8 cellular contexts compared by ENCODE assay signal in genomic region chr16:689175-689897, GRCh38. TPM values are rescaled to one million over a fixed set of nuclear protein-coding genes. Genes with fewer than 3 reads are reported as not detected.
DNase-seq lines count a peak whose midpoint lies in the region; ATAC-seq and TF ChIP-seq lines count a peak whose summit lies in the region.

No MANE protein-coding gene starts in this region.

- no peaks in the 10 kb centered on the region for H3K27me3 ChIP-seq in SK-N-SH (ENCODE audit: insufficient read depth)
- peaks cover 11% of the 10 kb centered on the region for H3K27me3 ChIP-seq in fibroblast of lung (ENCODE audit: control insufficient read depth, insufficient read depth, low read length)
- peaks cover 0 to 29% (median 11%) of the 10 kb centered on the region in 3 donors for H3K27me3 ChIP-seq in psoas muscle (ENCODE audit: insufficient read depth in 3 of 3, low read length in 2 of 3)

- TF ChIP-seq EP300 in SK-N-SH (IDR thresholded peaks at IDR 0.05; ENCODE audit: borderline replicate concordance in 1 of 2, low read depth in 1 of 2, low read length in 1 of 2), result no peak

- peaks cover 20% of the 10 kb centered on the region for H3F3A ChIP-seq in SK-N-SH (replicated peaks; ENCODE audit: insufficient read depth)

- CTCF ChIA-PET in SK-N-SH (lab: Yijun Ruan, JAX), result interaction anchor here (0.6 to 5.9 kb wide), 14 partner anchors 8 to 529 kb away, joined by 3 to 38 read pairs (median 4); partner anchors contain the start of genes CCDC78, HAGHL, METRN and METTL26

- H3K27ac ChIP-seq in SK-N-SH (ENCODE audit: low read depth in 2 of 2, low read length in 1 of 2), result peak overlapping the region; percentile 62 to 82; a peak in 2 of 4 replicates
- peak overlapping the region; percentile 67 for H3K27ac ChIP-seq in fibroblast of lung (ENCODE audit: insufficient read depth, low read length)
- peak overlapping the region; percentile 93 for H3K27ac ChIP-seq in psoas muscle

- H2AFZ ChIP-seq in SK-N-SH (ENCODE audit: low read depth), result no peak overlapping the region
- peak overlapping the region; percentile 6 for H2AFZ ChIP-seq in fibroblast of lung (ENCODE audit: low read length)

- peak in 2 of 4 donors; percentile 2 to 5 for ATAC-seq in psoas muscle
- ATAC-seq in HG02571 (IDR thresholded peaks at IDR 0.05; ENCODE audit: unreplicated experiment), result no peak
- ATAC-seq in HG02588 (IDR thresholded peaks at IDR 0.05; ENCODE audit: unreplicated experiment), result no peak

- DNase-seq in GM12864 (ENCODE audit: low read depth), result no peak
- DNase-seq in SK-N-SH, result no peak
- no peak for DNase-seq in fibroblast of lung (ENCODE audit: low read depth in 2 of 2)
- no peak for DNase-seq in psoas muscle
- DNase-seq in HPDE6-E6E7 (ENCODE audit: extremely low spot score), result no peak
- DNase-seq in 8988T, result no peak

- H3K4me1 ChIP-seq in SK-N-SH (ENCODE audit: control insufficient read depth in 1 of 2, insufficient read depth in 2 of 2, low read depth in 1 of 2, low read length in 1 of 2), result peaks cover 9 to 30% of the 10 kb centered on the region in 2 experiments; a peak in 2 of 4 replicates
- peaks cover 3% of the 10 kb centered on the region for H3K4me1 ChIP-seq in fibroblast of lung (ENCODE audit: control insufficient read depth, extremely low read depth, insufficient read depth, low read length)
- peaks cover 29% of the 10 kb centered on the region for H3K4me1 ChIP-seq in psoas muscle

- peak overlapping the region; percentile 82 for H3K9ac ChIP-seq in SK-N-SH
- peak overlapping the region; percentile 73 for H3K9ac ChIP-seq in fibroblast of lung (ENCODE audit: insufficient read depth, low read length)

- H3K79me2 ChIP-seq in SK-N-SH (ENCODE audit: insufficient read depth) (peaks cover 11% of the 10 kb centered on the region; the same call in 1 of the 2 replicates), fibroblast of lung (ENCODE audit: control insufficient read depth, insufficient read depth, low read length) (peaks cover 6% of the 10 kb centered on the region)

- H3K9me2 ChIP-seq in SK-N-SH, result no peaks in the 10 kb centered on the region

- TF ChIP-seq RAD21 in SK-N-SH (IDR thresholded peaks at IDR 0.05; ENCODE audit: low read length), result no peak

- H3K36me3 ChIP-seq in SK-N-SH (replicated peaks in 1 of 2; ENCODE audit: control insufficient read depth in 1 of 2, insufficient read depth in 2 of 2, low read length in 1 of 2) (peaks cover 0 to 16% of the 10 kb centered on the region in 2 experiments), fibroblast of lung (ENCODE audit: control insufficient read depth, insufficient read depth, low read length) (peaks cover 18% of the 10 kb centered on the region), psoas muscle (ENCODE audit: insufficient read depth in 1 of 2, low read depth in 1 of 2) (peaks cover 0 to 14% of the 10 kb centered on the region in 2 donors)

- H3K4me2 ChIP-seq in SK-N-SH, result peak overlapping the region; percentile 100
- peak overlapping the region; percentile 91 for H3K4me2 ChIP-seq in fibroblast of lung (ENCODE audit: extremely low read depth, insufficient read depth, low read length)

- H4K20me1 ChIP-seq in SK-N-SH (ENCODE audit: insufficient read depth), result no peaks in the 10 kb centered on the region
- H4K20me1 ChIP-seq in fibroblast of lung (ENCODE audit: control insufficient read depth, extremely low read depth, insufficient read depth, low read length), result no peaks in the 10 kb centered on the region

- intact Hi-C loops in psoas muscle (cut with DNase I), result no loop called here

- H3K4me3 ChIP-seq in GM12864 (ENCODE audit: low read depth, low read length) (peak overlapping the region; percentile 96), SK-N-SH (ENCODE audit: low read depth in 2 of 2, low read length in 1 of 2) (peak overlapping the region; percentile 93 to 98), fibroblast of lung (replicated peaks in 1 of 4; ENCODE audit: control extremely low read depth in 1 of 4, insufficient read depth in 1 of 4, low read depth in 3 of 4, low read length in 4 of 4) (peak overlapping the region; percentile 67 to 84 (median 78)), psoas muscle (peak overlapping the region; percentile 100)

- no peak for TF ChIP-seq CTCF in GM12864 (IDR thresholded peaks at IDR 0.05; ENCODE audit: low read depth, low read length, missing control alignments)
- no peak for TF ChIP-seq CTCF in SK-N-SH (IDR thresholded peaks at IDR 0.05)
- no peak for TF ChIP-seq CTCF in fibroblast of lung (conservative IDR thresholded peaks at IDR 0.05 in 1 of 2, IDR thresholded peaks at IDR 0.05 in 1 of 2; ENCODE audit: low read depth in 1 of 2, low read length in 2 of 2)
- TF ChIP-seq CTCF in psoas muscle (IDR thresholded peaks at IDR 0.05), result no peak

- POLR2A ChIA-PET in SK-N-SH (lab: Yijun Ruan, JAX), result interaction anchor here (1.5 to 1.7 kb wide), 2 partner anchors 8 to 10 kb away, joined by 10 to 12 read pairs; partner anchors contain the start of gene STUB1

- WGBS in SK-N-SH (ENCODE audit: low lambda C conversion rate), result 69% methylated on average over 9 of the region's 26 CpGs
- 78 to 83% (median 80%) methylated on average over 26 of the region's 26 CpGs for WGBS in psoas muscle, 3 donors

- H3K9me3 ChIP-seq in SK-N-SH, result no peaks in the 10 kb centered on the region
- no peaks in the 10 kb centered on the region for H3K9me3 ChIP-seq in fibroblast of lung (ENCODE audit: control insufficient read depth, insufficient read depth, low read depth, low read length)
- H3K9me3 ChIP-seq in psoas muscle, result no peaks in the 10 kb centered on the region

TF ChIP-seq in SK-N-SH, 30 proteins besides CTCF, POLR2A, EP300 and RAD21:
- no peak for TF ChIP-seq ELF1 (IDR thresholded peaks at IDR 0.05)
- TF ChIP-seq GATA2 (CRISPR knock-in tag; IDR thresholded peaks at IDR 0.05), result no peak
- no peak for TF ChIP-seq USF1 (IDR thresholded peaks at IDR 0.05; ENCODE audit: borderline replicate concordance, low read depth)
- TF ChIP-seq EZH2phosphoT487 (IDR thresholded peaks at IDR 0.05; ENCODE audit: borderline replicate concordance, low read depth), result no peak
- TF ChIP-seq GABPA (IDR thresholded peaks at IDR 0.05; ENCODE audit: low read depth), result no peak
- no peak for TF ChIP-seq NRF1 (IDR thresholded peaks at IDR 0.05; ENCODE audit: low read depth, low read length)
- no peak for TF ChIP-seq FOSL2 (IDR thresholded peaks at IDR 0.05; ENCODE audit: borderline replicate concordance, low read depth)
- TF ChIP-seq NFIC (IDR thresholded peaks at IDR 0.05; ENCODE audit: borderline replicate concordance), result no peak

RNA-seq across cellular contexts. Expression of gene WDR24, which starts 0.9 kb away (rescaled TPM):
- polyA plus RNA-seq in SK-N-SH (2012; rRNA removed) (5.0 and 6.4 TPM in 2 replicates), fibroblast of lung (2.1 and 3.5 TPM in 2 replicates), psoas muscle (10 to 100 TPM in 1 of 3 donors, 1 to 10 TPM in 2; 5.2 to 15.8 (median 8.8) TPM)
- 1.8 and 3.1 TPM in 2 replicates for polyA plus RNA-seq in SK-N-SH (2012; cell fraction: cytosol; rRNA removed)
- polyA plus RNA-seq in SK-N-SH (2012; cell fraction: nucleus; rRNA removed), result 23.2 and 33.0 TPM in 2 replicates
- total RNA-seq in fibroblast of lung (5.6 and 6.1 TPM in 2 replicates), psoas muscle (10 to 100 TPM in 3 of 4 donors, 1 to 10 TPM in 1; 9.9 to 15.0 (median 12.1) TPM)
- 6.4 and 9.8 TPM in 2 replicates for polyA plus RNA-seq in fibroblast of lung (2012)
- 10.2 and 15.5 TPM in 2 replicates for polyA minus RNA-seq in fibroblast of lung (ENCODE audit: low replicate concordance)

RNA-seq across cellular contexts. Expression of gene JMJD8, which starts 5.2 kb away (rescaled TPM):
- 49.2 and 67.0 TPM in 2 replicates for polyA plus RNA-seq in SK-N-SH (2012; rRNA removed)
- polyA plus RNA-seq in SK-N-SH (2012; cell fraction: cytosol; rRNA removed), result 26.2 and 45.4 TPM in 2 replicates
- polyA plus RNA-seq in SK-N-SH (2012; cell fraction: nucleus; rRNA removed), result 89.7 and 119 TPM in 2 replicates
- 19.8 and 23.8 TPM in 2 replicates for total RNA-seq in fibroblast of lung
- polyA plus RNA-seq in fibroblast of lung, result 31.5 and 37.8 TPM in 2 replicates
- polyA plus RNA-seq in fibroblast of lung (2012), result 43.0 and 52.7 TPM in 2 replicates
- polyA minus RNA-seq in fibroblast of lung (ENCODE audit: low replicate concordance), result 49.5 and 60.5 TPM in 2 replicates
- total RNA-seq in psoas muscle, result 10 to 100 TPM; 19.1 to 27.5 (median 23.1) TPM
- polyA plus RNA-seq in psoas muscle, result 10 to 100 TPM; 25.5 to 63.5 (median 41.5) TPM

RNA-seq across cellular contexts. Expression of gene STUB1, which starts 9.1 kb away (rescaled TPM):
- polyA plus RNA-seq in SK-N-SH (2012; rRNA removed) (268 and 323 TPM in 2 replicates), fibroblast of lung (94.6 and 146 TPM in 2 replicates), psoas muscle (100 to 1,000 TPM; 127 to 147 (median 134) TPM)
- polyA plus RNA-seq in SK-N-SH (2012; cell fraction: cytosol; rRNA removed), result 198 and 270 TPM in 2 replicates
- polyA plus RNA-seq in SK-N-SH (2012; cell fraction: nucleus; rRNA removed), result 616 and 791 TPM in 2 replicates
- total RNA-seq in fibroblast of lung (114 and 133 TPM in 2 replicates), psoas muscle (100 to 1,000 TPM; 108 to 150 (median 115) TPM)
- 99.4 and 161 TPM in 2 replicates for polyA plus RNA-seq in fibroblast of lung (2012)
- polyA minus RNA-seq in fibroblast of lung (ENCODE audit: low replicate concordance), result 143 and 175 TPM in 2 replicates

RNA-seq across cellular contexts. Expression of gene RHBDL1, which starts 13.9 kb away (rescaled TPM):
- 4.1 and 6.8 TPM in 2 replicates for polyA plus RNA-seq in SK-N-SH (2012; rRNA removed)
- 0.27 and 0.37 TPM in 2 replicates for polyA plus RNA-seq in SK-N-SH (2012; cell fraction: cytosol; rRNA removed)
- polyA plus RNA-seq in SK-N-SH (2012; cell fraction: nucleus; rRNA removed), result 57.6 and 90.7 TPM in 2 replicates
- total RNA-seq in fibroblast of lung, result 2.6 and 7.1 TPM in 2 replicates
- polyA plus RNA-seq in fibroblast of lung, result 0.76 and 1.4 TPM in 2 replicates
- 1.4 and 2.8 TPM in 2 replicates for polyA plus RNA-seq in fibroblast of lung (2012)
- polyA minus RNA-seq in fibroblast of lung (ENCODE audit: low replicate concordance), result 1.6 and 2.6 TPM in 2 replicates
- total RNA-seq in psoas muscle, result under 1 TPM; 0.13 to 0.42 (median 0.29) TPM
- under 1 TPM; 0.06 to 0.08 (median 0.08) TPM for polyA plus RNA-seq in psoas muscle

RNA-seq across cellular contexts. Expression of gene FBXL16, which starts 16.3 kb away (rescaled TPM):
- polyA plus RNA-seq in SK-N-SH (2012; rRNA removed) (17.7 and 19.8 TPM in 2 replicates), fibroblast of lung (0.07 and 0.14 TPM in 2 replicates), psoas muscle (under 1 TPM; 0.04 to 0.16 (median 0.10) TPM)
- polyA plus RNA-seq in SK-N-SH (2012; cell fraction: cytosol; rRNA removed), result 11.3 and 18.3 TPM in 2 replicates
- polyA plus RNA-seq in SK-N-SH (2012; cell fraction: nucleus; rRNA removed), result 19.3 and 27.4 TPM in 2 replicates
- total RNA-seq in fibroblast of lung (not detected in 2 replicates), psoas muscle (under 1 TPM in 2 of 4 donors, not detected in 2; 0.08 TPM)
- 0.31 and 0.44 TPM in 2 replicates for polyA plus RNA-seq in fibroblast of lung (2012)
- 0.26 TPM in 1 of 2 replicates, not detected in the other for polyA minus RNA-seq in fibroblast of lung (ENCODE audit: low replicate concordance)
